In the genomic region with DNA sequence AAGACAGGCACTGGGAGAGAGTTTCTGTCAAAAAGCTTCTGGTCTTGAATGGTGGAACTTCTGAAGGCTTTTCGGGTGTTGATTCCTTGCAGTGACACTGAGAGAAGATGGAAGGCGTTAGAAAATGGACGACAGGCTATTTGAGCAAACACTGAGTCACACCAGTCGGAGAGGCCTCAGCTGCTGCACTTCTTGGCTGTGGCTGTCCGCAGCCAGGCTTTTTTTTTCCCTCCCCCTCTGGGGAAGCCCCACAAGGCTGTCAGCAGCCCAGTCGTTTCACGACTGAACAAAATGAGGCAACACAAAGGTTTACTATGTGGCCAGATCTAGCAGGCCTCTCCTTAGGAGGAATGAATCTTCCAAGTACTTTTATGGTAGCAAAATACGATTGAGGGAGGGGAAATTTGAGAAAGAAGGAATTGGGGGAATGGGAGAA, we compare ENCODE assay signal across 8 cellular contexts. TPM values are rescaled to one million over a fixed set of nuclear protein-coding genes. Genes with fewer than 3 reads are reported as not detected.
DNase-seq lines count a peak whose midpoint lies in the region; ATAC-seq and TF ChIP-seq lines count a peak whose summit lies in the region.

No MANE protein-coding gene starts in this region.

- no peaks in the 10 kb centered on the region; the same call in 1 of the 2 replicates for H4K20me1 ChIP-seq in GM23338 (replicated peaks; ENCODE audit: insufficient read depth)

- DNase-seq in Caco-2 (peak in 1 of 2 experiments; percentile 32), GM23338 (ENCODE audit: low spot score) (no peak), SHP77 (lab: John Stamatoyannopoulos, UW) (peak; percentile 61 to 80), cardiac fibroblast (ENCODE audit: low read depth in 2 of 2) (peak; percentile 96 to 97), left kidney (ENCODE audit: low read depth, low spot score) (peak; percentile 74), DMS79 treated with DMSO at 0.1 percent for 48 hours (lab: John Stamatoyannopoulos, UW) (no peak)
- peak; percentile 74 for DNase-seq in stimulated activated CD4-positive, alpha-beta T cell treated with anti-CD3 and anti-CD28 coated beads, Interleukin-4, amount 100 ng/mL, for 24 hours

- H3K4me1 ChIP-seq in Caco-2 (peaks cover 7% of the 10 kb centered on the region), GM23338 (ENCODE audit: insufficient read depth) (peaks cover 28% of the 10 kb centered on the region)

- H3K27ac Mint-ChIP-seq in Caco-2 (ENCODE audit: unreplicated experiment), result peak overlapping the region; percentile 8
- H3K27ac Mint-ChIP-seq in GM23338, result peak overlapping the region; percentile 95

- H3K27me3 Mint-ChIP-seq in Caco-2 (ENCODE audit: insufficient read depth, unreplicated experiment) (no peaks in the 10 kb centered on the region), GM23338 (ENCODE audit: insufficient read depth, low read depth, poor library complexity) (peaks cover 3% of the 10 kb centered on the region)

- H3K79me2 ChIP-seq in GM23338 (replicated peaks; ENCODE audit: insufficient read depth), result peaks cover 10% of the 10 kb centered on the region

- H3F3A ChIP-seq in GM23338 (replicated peaks; ENCODE audit: low read depth), result peaks cover 4% of the 10 kb centered on the region; the same call in 1 of the 2 replicates

- ATAC-seq in GM23338 (peak; percentile 56), GM19397 (IDR thresholded peaks at IDR 0.05; ENCODE audit: unreplicated experiment) (no peak)

- no TSS peak for BruUV-seq in Caco-2 (replicated peaks; lab: Mats Ljungman, UMichigan)

- H3K36me3 Mint-ChIP-seq in Caco-2 (ENCODE audit: insufficient read depth, unreplicated experiment), result peaks cover 40% of the 10 kb centered on the region
- H3K36me3 Mint-ChIP-seq in GM23338 (ENCODE audit: low read depth), result peaks cover 54% of the 10 kb centered on the region

- H3K4me2 ChIP-seq in GM23338, result peak overlapping the region; percentile 58

- H3K9me3 ChIP-seq in Caco-2, result no peaks in the 10 kb centered on the region

- no peaks in the 10 kb centered on the region for H3K27me3 ChIP-seq in Caco-2 (replicated peaks; ENCODE audit: control insufficient read depth, insufficient read depth, low read length)
- H3K27me3 ChIP-seq in GM23338 (ENCODE audit: insufficient read depth), result no peaks in the 10 kb centered on the region

- no peak overlapping the region for H2AFZ ChIP-seq in GM23338

- H3K4me1 Mint-ChIP-seq in Caco-2 (ENCODE audit: low read depth, unreplicated experiment) (peaks cover 15% of the 10 kb centered on the region), GM23338 (peaks cover 48% of the 10 kb centered on the region)

- H3K9me2 ChIP-seq in GM23338 (ENCODE audit: insufficient read depth), result no peaks in the 10 kb centered on the region

- H3K9me3 Mint-ChIP-seq in Caco-2 (ENCODE audit: unreplicated experiment), result no peaks in the 10 kb centered on the region
- H3K9me3 Mint-ChIP-seq in GM23338, result no peaks in the 10 kb centered on the region

- TF ChIP-seq CTCF in Caco-2 (IDR thresholded peaks at IDR 0.05; ENCODE audit: insufficient read depth in 1 of 2, low read depth in 1 of 2, low read length in 1 of 2, severe bottlenecking in 1 of 2, unreplicated experiment in 1 of 2) (no peak), GM23338 (conservative IDR thresholded peaks at IDR 0.05; ENCODE audit: low read depth in 2 of 2) (no peak), cardiac fibroblast (IDR thresholded peaks at IDR 0.05; ENCODE audit: low read depth, low read length) (no peak)

- no peaks in the 10 kb centered on the region; the same call in 1 of the 2 replicates for H3K36me3 ChIP-seq in Caco-2 (ENCODE audit: control insufficient read depth, insufficient read depth, low read length)
- peaks cover 16% of the 10 kb centered on the region for H3K36me3 ChIP-seq in GM23338 (ENCODE audit: insufficient read depth)

- H3K4me3 Mint-ChIP-seq in Caco-2 (ENCODE audit: unreplicated experiment), result no peak overlapping the region
- H3K4me3 Mint-ChIP-seq in GM23338, result 0 out of 3 replicates have a peak overlapping the region, but pooled peaks have one; percentile 22

- CTCF ChIA-PET in Caco-2 (lab: Charles Lee), result interaction anchor here (0.9 to 1.2 kb wide), 2 partner anchors 150 to 189 kb away, joined by 4 to 6 read pairs; no protein-coding TSS in a partner anchor

- no peak overlapping the region for H3K4me3 ChIP-seq in Caco-2 (ENCODE audit: low read depth, low read length)
- no peak overlapping the region for H3K4me3 ChIP-seq in GM23338
- H3K4me3 ChIP-seq in cardiac fibroblast (replicated peaks in 1 of 2; ENCODE audit: low read depth in 2 of 2, low read length in 2 of 2), result no peak overlapping the region

- POLR2A ChIA-PET in Caco-2 (lab: Charles Lee), result interaction anchor here (0.5 kb wide), 1 partner anchor 106 kb away, joined by 3 read pairs; no protein-coding TSS in a partner anchor

- peak overlapping the region; percentile 73 for H3K27ac ChIP-seq in GM23338 (ENCODE audit: low read depth)

- intact Hi-C loops in Caco-2 (cut with micrococcal nuclease; ENCODE audit: unreplicated experiment), result no loop called here

TF ChIP-seq in GM23338, 12 proteins besides CTCF, POLR2A, EP300 and RAD21 (continues in another document):
- TF ChIP-seq, protein P1, sequence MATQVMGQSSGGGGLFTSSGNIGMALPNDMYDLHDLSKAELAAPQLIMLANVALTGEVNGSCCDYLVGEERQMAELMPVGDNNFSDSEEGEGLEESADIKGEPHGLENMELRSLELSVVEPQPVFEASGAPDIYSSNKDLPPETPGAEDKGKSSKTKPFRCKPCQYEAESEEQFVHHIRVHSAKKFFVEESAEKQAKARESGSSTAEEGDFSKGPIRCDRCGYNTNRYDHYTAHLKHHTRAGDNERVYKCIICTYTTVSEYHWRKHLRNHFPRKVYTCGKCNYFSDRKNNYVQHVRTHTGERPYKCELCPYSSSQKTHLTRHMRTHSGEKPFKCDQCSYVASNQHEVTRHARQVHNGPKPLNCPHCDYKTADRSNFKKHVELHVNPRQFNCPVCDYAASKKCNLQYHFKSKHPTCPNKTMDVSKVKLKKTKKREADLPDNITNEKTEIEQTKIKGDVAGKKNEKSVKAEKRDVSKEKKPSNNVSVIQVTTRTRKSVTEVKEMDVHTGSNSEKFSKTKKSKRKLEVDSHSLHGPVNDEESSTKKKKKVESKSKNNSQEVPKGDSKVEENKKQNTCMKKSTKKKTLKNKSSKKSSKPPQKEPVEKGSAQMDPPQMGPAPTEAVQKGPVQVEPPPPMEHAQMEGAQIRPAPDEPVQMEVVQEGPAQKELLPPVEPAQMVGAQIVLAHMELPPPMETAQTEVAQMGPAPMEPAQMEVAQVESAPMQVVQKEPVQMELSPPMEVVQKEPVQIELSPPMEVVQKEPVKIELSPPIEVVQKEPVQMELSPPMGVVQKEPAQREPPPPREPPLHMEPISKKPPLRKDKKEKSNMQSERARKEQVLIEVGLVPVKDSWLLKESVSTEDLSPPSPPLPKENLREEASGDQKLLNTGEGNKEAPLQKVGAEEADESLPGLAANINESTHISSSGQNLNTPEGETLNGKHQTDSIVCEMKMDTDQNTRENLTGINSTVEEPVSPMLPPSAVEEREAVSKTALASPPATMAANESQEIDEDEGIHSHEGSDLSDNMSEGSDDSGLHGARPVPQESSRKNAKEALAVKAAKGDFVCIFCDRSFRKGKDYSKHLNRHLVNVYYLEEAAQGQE (IDR thresholded peaks at IDR 0.05; ENCODE audit: unreplicated experiment), result no peak
- no peak for TF ChIP-seq STAT1 (IDR thresholded peaks at IDR 0.05; ENCODE audit: unreplicated experiment)

RNA-seq across cellular contexts. Expression of a gene that starts 25.9 kb away (rescaled TPM):
- 0.91 and 1.2 TPM in 2 replicates for total RNA-seq in Caco-2 (2022)
- 6.6 and 9.1 TPM in 2 replicates for total RNA-seq in GM23338 (2014; rRNA removed; shearing (Covaris generic))
- polyA plus RNA-seq in GM23338 (2016; fragmentation: Nextera tagmentation; extraction: Ambion mirVana), result 5.8 and 5.9 TPM in 2 replicates

RNA-seq across cellular contexts. Expression of a gene that starts 35.2 kb away (rescaled TPM):
- 0.21 TPM in 1 of 2 replicates, not detected in the other for total RNA-seq in Caco-2 (2022)
- 1.2 and 2.8 TPM in 2 replicates for total RNA-seq in GM23338 (2014; rRNA removed; shearing (Covaris generic))
- polyA plus RNA-seq in GM23338 (2016; fragmentation: Nextera tagmentation; extraction: Ambion mirVana), result 2.0 and 2.4 TPM in 2 replicates

RNA-seq across cellular contexts. Expression of a gene that starts 43.7 kb away (rescaled TPM):
- total RNA-seq in Caco-2 (2022), result not detected in 2 replicates
- total RNA-seq in GM23338 (2014; rRNA removed; shearing (Covaris generic)), result 0.49 TPM in 1 of 2 replicates, not detected in the other
- 0.66 TPM in 1 of 2 replicates, not detected in the other for polyA plus RNA-seq in GM23338 (2016; fragmentation: Nextera tagmentation; extraction: Ambion mirVana)

RNA-seq across cellular contexts. Expression of a gene that starts 51.6 kb away (rescaled TPM):
- total RNA-seq in Caco-2 (2022), result 8.8 and 11.7 TPM in 2 replicates
- 10.6 and 14.9 TPM in 2 replicates for total RNA-seq in GM23338 (2014; rRNA removed; shearing (Covaris generic))
- polyA plus RNA-seq in GM23338 (2016; fragmentation: Nextera tagmentation; extraction: Ambion mirVana), result 7.4 and 8.2 TPM in 2 replicates

Comparison
In these comparisons a context has a peak if more than half of its experiments do, and no peak if none do; other contexts are left out.
1. DNase-seq: peak in SHP77 (2 of 2), cardiac fibroblast (2 of 2), left kidney (single experiment) and stimulated activated CD4-positive, alpha-beta T cell treated with anti-CD3 and anti-CD28 coated beads, Interleukin-4, amount 100 ng/mL, for 24 hours (single experiment); none in GM23338 (single experiment) and DMS79 treated with DMSO at 0.1 percent for 48 hours (single experiment).